ENCODE assay signal across 9 cellular contexts in the genomic region with DNA sequence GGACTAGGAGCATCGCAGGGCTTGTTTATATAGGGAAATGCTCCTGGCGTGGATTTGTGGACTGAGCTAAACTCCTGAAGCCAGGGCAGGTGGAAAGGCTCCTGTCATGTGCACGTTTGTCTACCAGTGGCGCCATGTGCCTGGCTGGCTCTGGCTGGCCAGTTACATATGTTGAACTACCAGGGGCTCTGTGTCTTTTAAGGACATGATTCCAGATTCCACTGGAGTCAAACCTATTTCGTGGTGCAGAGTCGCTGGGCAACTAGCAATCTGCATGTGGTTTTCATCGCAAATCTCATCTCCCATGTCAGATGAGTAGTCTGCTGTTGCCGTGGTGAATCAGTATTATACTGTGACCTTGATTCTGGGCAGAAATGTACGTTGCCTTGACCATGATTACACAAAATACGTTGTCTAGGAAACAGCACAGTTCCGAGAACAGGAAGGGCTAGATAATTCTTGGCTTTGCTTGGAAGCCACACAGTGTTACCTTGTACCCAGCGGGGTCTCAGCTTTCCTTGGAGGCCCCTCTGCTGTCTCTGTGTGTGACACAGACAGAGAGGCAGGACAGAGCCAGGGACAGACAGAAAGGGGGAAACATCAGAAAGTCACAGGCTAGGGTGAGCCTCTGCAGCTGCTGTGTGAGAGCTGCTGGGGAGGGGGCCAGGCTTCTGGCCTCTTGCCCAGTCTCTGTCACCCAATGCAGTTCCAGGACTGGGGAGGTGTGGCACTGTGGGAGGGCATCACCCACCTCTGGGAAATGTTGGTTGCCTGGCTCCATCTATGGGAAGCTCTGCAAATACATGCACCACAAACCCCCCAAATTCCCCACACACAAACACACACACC. TPM values are rescaled to one million over a fixed set of nuclear protein-coding genes. Genes with fewer than 3 reads are reported as not detected.
A peak's percentile ranks its signal among the peaks of the same experiment; 100 is the strongest.
DNase-seq lines count a peak whose midpoint lies in the region; ATAC-seq, FAIRE-seq and TF ChIP-seq lines count a peak whose summit lies in the region.
"Had no signal": no experiment of that assay in that cellular context is flagged by ENCODE, and none has a peak within 500 bp of the region (broad histone marks: within the 10 kb centered on the region; RNA-seq: fewer than 3 reads in every experiment).

No MANE protein-coding gene starts in this region.

- intact Hi-C loops in endothelial cell of umbilical vein (cut with micrococcal nuclease) = no loop called here

- BruUV-seq in endothelial cell of umbilical vein (replicated peaks; lab: Mats Ljungman, UMichigan) = no TSS peak

- no peak overlapping the region for H3K4me2 ChIP-seq in endothelial cell of umbilical vein (ENCODE audit: insufficient read depth, low read length)

- no peaks in the 10 kb centered on the region for H3K9me3 ChIP-seq in SJCRH30 (replicated peaks)
- no peaks in the 10 kb centered on the region for H3K9me3 ChIP-seq in endothelial cell of umbilical vein (replicated peaks; ENCODE audit: control insufficient read depth, insufficient read depth, low read length)
- H3K9me3 ChIP-seq: neutrophil had no signal

- no peaks in the 10 kb centered on the region for H3K9me1 ChIP-seq in endothelial cell of umbilical vein (replicated peaks; ENCODE audit: control insufficient read depth, extremely low read depth, insufficient read depth, low read length)

- POLR2A ChIA-PET in endothelial cell of umbilical vein (lab: Charles Lee) = no interaction called here

- peak in 1 of 2 donors; percentile 9 for TF ChIP-seq CTCF in endothelial cell of umbilical vein (IDR thresholded peaks at IDR 0.05; ENCODE audit: extremely low read depth in 1 of 2, insufficient read depth in 1 of 2, low read depth in 1 of 2, low read length in 2 of 2)

- TF ChIP-seq POLR2A in endothelial cell of umbilical vein (IDR thresholded peaks at IDR 0.05; ENCODE audit: low read depth, low read length) = no peak

- H2AFZ ChIP-seq in endothelial cell of umbilical vein (ENCODE audit: low read depth, low read length) = no peak overlapping the region

- no peak overlapping the region for H3K4me3 ChIP-seq in SJCRH30
- no peak overlapping the region for H3K4me3 ChIP-seq in endothelial cell of umbilical vein (replicated peaks in 1 of 3; ENCODE audit: insufficient read depth in 1 of 3, low read depth in 1 of 3, low read length in 3 of 3)

- dilution Hi-C loops in endothelial cell of umbilical vein (cut with MboI; ENCODE audit: extremely low pct_ligation_motif_present, low sequenced_read_pairs) = no loop called here

- no peak for FAIRE-seq in endothelial cell of umbilical vein (lab: Jason Lieb, UNC)

- H3K27me3 ChIP-seq in SJCRH30 = no peaks in the 10 kb centered on the region
- no peaks in the 10 kb centered on the region for H3K27me3 ChIP-seq in endothelial cell of umbilical vein (ENCODE audit: control insufficient read depth in 2 of 2, insufficient read depth in 2 of 2, low read length in 2 of 2)
- H3K27me3 ChIP-seq: neutrophil had no signal

- peaks cover 19% of the 10 kb centered on the region for H3K4me1 ChIP-seq in SJCRH30
- no peaks in the 10 kb centered on the region for H3K4me1 ChIP-seq in endothelial cell of umbilical vein (ENCODE audit: control insufficient read depth, extremely low read depth, insufficient read depth, low read length)

- H3K9ac ChIP-seq in endothelial cell of umbilical vein (replicated peaks; ENCODE audit: extremely low read depth, insufficient read depth, low read length) = no peak overlapping the region

- no peaks in the 10 kb centered on the region for H3K79me2 ChIP-seq in endothelial cell of umbilical vein (ENCODE audit: control insufficient read depth, insufficient read depth, low read length)

- DNase-seq in DMS79 treated with DMSO at 0.1 percent for 48 hours (lab: John Stamatoyannopoulos, UW) (peak; percentile 61), LHCN-M2 (ENCODE audit: low read depth) (peak; percentile 70), SJCRH30 (peak; percentile 79 to 85), endothelial cell of umbilical vein (ENCODE audit: low read depth, low spot score) (peak; percentile 54), non-pigmented ciliary epithelial cell (ENCODE audit: low read depth) (peak; percentile 58), mucosa of gallbladder (ENCODE audit: low spot score) (no peak)

- H4K20me1 ChIP-seq in endothelial cell of umbilical vein (replicated peaks; ENCODE audit: control insufficient read depth, extremely low read depth, insufficient read depth, low read length) = no peaks in the 10 kb centered on the region

- CTCF ChIA-PET in endothelial cell of umbilical vein (lab: Charles Lee) = no interaction called here

- peak overlapping the region; percentile 38 for H3K27ac ChIP-seq in SJCRH30
- no peak overlapping the region for H3K27ac ChIP-seq in endothelial cell of umbilical vein (ENCODE audit: insufficient read depth, low read depth, low read length)
- H3K27ac ChIP-seq: neutrophil had no signal

- no peak for ATAC-seq in HG02588 (IDR thresholded peaks at IDR 0.05; ENCODE audit: unreplicated experiment)
- no peak for ATAC-seq in HG02870 (IDR thresholded peaks at IDR 0.05; ENCODE audit: unreplicated experiment)

- H3K36me3 ChIP-seq in SJCRH30 (no peaks in the 10 kb centered on the region), endothelial cell of umbilical vein (ENCODE audit: control insufficient read depth in 2 of 2, extremely low read depth in 1 of 2, insufficient read depth in 2 of 2, low read length in 2 of 2) (no peaks in the 10 kb centered on the region)
- H3K36me3 ChIP-seq: neutrophil had no signal

TF ChIP-seq in endothelial cell of umbilical vein, 7 proteins besides CTCF, POLR2A, EP300 and RAD21:
- TF ChIP-seq MYC (IDR thresholded peaks at IDR 0.05; ENCODE audit: low read depth, low read length) = no peak
TF ChIP-seq in endothelial cell of umbilical vein: peak in this region for 0.

RNA-seq across cellular contexts. Expression of a gene that starts 19.2 kb away (rescaled TPM):
- total RNA-seq in LHCN-M2 (2014; rRNA removed) (not detected in 2 replicates), endothelial cell of umbilical vein (not detected in 2 replicates), mucosa of gallbladder (not detected)
- polyA plus RNA-seq in LHCN-M2 (2012) = not detected
- total RNA-seq in SJCRH30 (2014; rRNA removed; shearing (Covaris generic)) = not detected in 2 replicates
- not detected in 2 replicates for polyA plus RNA-seq in endothelial cell of umbilical vein
- polyA plus RNA-seq in endothelial cell of umbilical vein (2011; cell fraction: cytosol; rRNA removed) = not detected in 2 replicates
- polyA plus RNA-seq in endothelial cell of umbilical vein (2011; cell fraction: nucleus; rRNA removed) = not detected in 2 replicates
- polyA plus RNA-seq in endothelial cell of umbilical vein (2012) = not detected in 2 replicates
- polyA minus RNA-seq in endothelial cell of umbilical vein = not detected in 2 replicates
- not detected for polyA minus RNA-seq in endothelial cell of umbilical vein (2011; cell fraction: cytosol; rRNA and poly(A)+ RNA removed)
- polyA minus RNA-seq in endothelial cell of umbilical vein (2011; cell fraction: nucleus; rRNA and poly(A)+ RNA removed) = not detected in 2 replicates

RNA-seq across cellular contexts. Expression of a gene that starts 29.4 kb away (rescaled TPM):
- total RNA-seq in LHCN-M2 (2014; rRNA removed) (not detected in 2 replicates), endothelial cell of umbilical vein (1.2 TPM in 2 replicates), mucosa of gallbladder (0.60 TPM)
- polyA plus RNA-seq in LHCN-M2 (2012) = not detected
- not detected in 2 replicates for total RNA-seq in SJCRH30 (2014; rRNA removed; shearing (Covaris generic))
- 0.36 and 0.43 TPM in 2 replicates for polyA plus RNA-seq in endothelial cell of umbilical vein
- polyA plus RNA-seq in endothelial cell of umbilical vein (2011; cell fraction: cytosol; rRNA removed) = 0.26 and 0.37 TPM in 2 replicates
- 0.94 and 1.0 TPM in 2 replicates for polyA plus RNA-seq in endothelial cell of umbilical vein (2011; cell fraction: nucleus; rRNA removed)
- polyA plus RNA-seq in endothelial cell of umbilical vein (2012) = 1.4 and 1.8 TPM in 2 replicates
- polyA minus RNA-seq in endothelial cell of umbilical vein = 0.56 and 0.96 TPM in 2 replicates
- polyA minus RNA-seq in endothelial cell of umbilical vein (2011; cell fraction: cytosol; rRNA and poly(A)+ RNA removed) = not detected
- 0.82 TPM in 2 replicates for polyA minus RNA-seq in endothelial cell of umbilical vein (2011; cell fraction: nucleus; rRNA and poly(A)+ RNA removed)

RNA-seq across cellular contexts. Expression of a gene that starts 48.0 kb away (rescaled TPM):
- 6.6 and 9.0 TPM in 2 replicates for total RNA-seq in LHCN-M2 (2014; rRNA removed)
- 4.3 TPM for polyA plus RNA-seq in LHCN-M2 (2012)
- 12.8 and 13.4 TPM in 2 replicates for total RNA-seq in SJCRH30 (2014; rRNA removed; shearing (Covaris generic))
- 8.5 and 11.0 TPM in 2 replicates for total RNA-seq in endothelial cell of umbilical vein
- polyA plus RNA-seq in endothelial cell of umbilical vein = 9.7 and 10.3 TPM in 2 replicates
- polyA plus RNA-seq in endothelial cell of umbilical vein (2011; cell fraction: cytosol; rRNA removed) = 6.1 TPM in 2 replicates
- polyA plus RNA-seq in endothelial cell of umbilical vein (2011; cell fraction: nucleus; rRNA removed) = 15.9 and 16.5 TPM in 2 replicates
- polyA plus RNA-seq in endothelial cell of umbilical vein (2012) = 6.4 and 8.3 TPM in 2 replicates
- 15.1 and 16.6 TPM in 2 replicates for polyA minus RNA-seq in endothelial cell of umbilical vein
- 3.9 TPM for polyA minus RNA-seq in endothelial cell of umbilical vein (2011; cell fraction: cytosol; rRNA and poly(A)+ RNA removed)
- 8.3 and 10.0 TPM in 2 replicates for polyA minus RNA-seq in endothelial cell of umbilical vein (2011; cell fraction: nucleus; rRNA and poly(A)+ RNA removed)
- total RNA-seq in mucosa of gallbladder = 10.3 TPM
